Comparison of ENCODE assay signal across 24 cellular contexts in the genomic region with DNA sequence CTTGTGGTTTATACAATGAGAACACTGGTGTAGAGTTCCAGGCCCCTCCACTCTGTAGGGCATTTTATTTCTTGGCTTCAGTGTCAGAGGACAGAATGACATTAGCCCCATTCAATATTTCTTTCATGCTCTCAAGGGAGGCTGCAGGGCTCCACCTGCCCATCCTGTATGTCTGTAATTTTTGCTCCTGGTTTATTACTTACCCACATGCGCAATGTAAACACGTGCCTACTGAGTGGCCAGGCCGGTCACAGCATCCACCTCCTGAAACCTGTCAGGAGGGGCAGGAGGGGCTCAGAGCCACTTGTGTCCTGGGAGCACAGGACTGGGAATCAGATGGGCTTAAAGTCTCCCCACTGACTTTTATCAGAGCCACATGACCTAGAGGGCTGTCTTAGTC.
DNase-seq lines count a peak whose midpoint lies in the region; TF ChIP-seq lines count a peak whose summit lies in the region.
"Had no signal": no experiment of that assay in that cellular context is flagged by ENCODE, and none has a peak within 500 bp of the region (broad histone marks: within the 10 kb centered on the region; RNA-seq: fewer than 3 reads in every experiment).

No MANE protein-coding gene starts in this region.

- H3K27ac Mint-ChIP-seq in glutamatergic neuron (ENCODE audit: unreplicated experiment): peak overlapping the region; percentile 48
- no peak overlapping the region for H3K27ac Mint-ChIP-seq in CD4-positive, alpha-beta memory T cell
- H3K27ac Mint-ChIP-seq: activated B cell treated with CpG ODN at 0.5 μM for 24 hours; activated CD4-positive, alpha-beta memory T cell treated with anti-CD3 and anti-CD28 coated beads, Interleukin-2, amount 10 ng/mL, durations not matched to agents 7 days and 5 days; activated T-cell treated with anti-CD3 and anti-CD28 coated beads, Interleukin-2, amount 50 U/mL, for 24 hours had no signal

- DNase-seq in COR-L47 (lab: John Stamatoyannopoulos, UW): peak; percentile 41
- DNase-seq in NCI-H1417 treated with DMSO at 0.1 percent for 48 hours (lab: John Stamatoyannopoulos, UW): peak; percentile 81
- peak; percentile 4 for DNase-seq in NCI-H526 treated with DMSO at 0.1 percent for 48 hours (lab: John Stamatoyannopoulos, UW)
- no peak for DNase-seq in glutamatergic neuron
- no peak for DNase-seq in 8988T
- no peak for DNase-seq in NCI-H82 (lab: John Stamatoyannopoulos, UW)
- no peak for DNase-seq in CD4-positive, alpha-beta memory T cell
- DNase-seq in HAP-1 (ENCODE audit: low spot score in 2 of 2): no peak
- DNase-seq: activated B cell treated with CpG ODN at 0.5 μM for 24 hours; activated CD4-positive, alpha-beta memory T cell treated with anti-CD3 and anti-CD28 coated beads, Interleukin-2, amount 10 ng/mL, durations not matched to agents 7 days and 5 days; activated naive CD4-positive, alpha-beta T cell treated with anti-CD3 and anti-CD28 coated beads, Interleukin-2, amount 50 U/mL, for 16 hours; activated T-cell treated with anti-CD3 and anti-CD28 coated beads, Interleukin-2, amount 50 U/mL, for 24 hours; CD4-positive, CD25-positive, alpha-beta regulatory T cell; effector memory CD4-positive, alpha-beta T cell; EL; H7; Kasumi-1; left cardiac atrium; midbrain; NCI-H1436; uterus had no signal

- H3K27ac ChIP-seq in CD4-positive, alpha-beta memory T cell (ENCODE audit: low read depth, low read length): no peak overlapping the region
- H3K27ac ChIP-seq: esophagus muscularis mucosa, uterus had no signal

- peak overlapping the region; percentile 15 for H3K4me3 Mint-ChIP-seq in glutamatergic neuron (ENCODE audit: unreplicated experiment)
- no peak overlapping the region for H3K4me3 Mint-ChIP-seq in CD4-positive, alpha-beta memory T cell
- H3K4me3 Mint-ChIP-seq: activated B cell treated with CpG ODN at 0.5 μM for 24 hours; activated CD4-positive, alpha-beta memory T cell treated with anti-CD3 and anti-CD28 coated beads, Interleukin-2, amount 10 ng/mL, durations not matched to agents 7 days and 5 days; activated T-cell treated with anti-CD3 and anti-CD28 coated beads, Interleukin-2, amount 50 U/mL, for 24 hours; CD4-positive, CD25-positive, alpha-beta regulatory T cell; neural crest cell had no signal

- H3K27me3 Mint-ChIP-seq in glutamatergic neuron (ENCODE audit: unreplicated experiment): no peaks in the 10 kb centered on the region
- H3K27me3 Mint-ChIP-seq in CD4-positive, alpha-beta memory T cell: no peaks in the 10 kb centered on the region
- H3K27me3 Mint-ChIP-seq: activated T-cell treated with anti-CD3 and anti-CD28 coated beads, Interleukin-2, amount 50 U/mL, for 24 hours; CD4-positive, CD25-positive, alpha-beta regulatory T cell had no signal

- H3K36me3 Mint-ChIP-seq in glutamatergic neuron (ENCODE audit: unreplicated experiment): no peaks in the 10 kb centered on the region
- no peaks in the 10 kb centered on the region for H3K36me3 Mint-ChIP-seq in CD4-positive, alpha-beta memory T cell
- H3K36me3 Mint-ChIP-seq: CD4-positive, CD25-positive, alpha-beta regulatory T cell had no signal

- H3K4me1 ChIP-seq in CD4-positive, alpha-beta memory T cell (ENCODE audit: insufficient read depth, low read length): peaks cover 28% of the 10 kb centered on the region
- H3K4me1 ChIP-seq in HAP-1: peaks cover 4% of the 10 kb centered on the region; the same call in 1 of the 2 replicates
- H3K4me1 ChIP-seq: uterus had no signal

- in situ Hi-C loops in HAP-1 (cut with MboI; ENCODE audit: low sequenced_read_pairs): loop anchor here (5.0 kb wide), 1 partner anchor 50 kb away; no protein-coding TSS in a partner anchor

- no peaks in the 10 kb centered on the region for H3K27me3 ChIP-seq in CD4-positive, alpha-beta memory T cell (ENCODE audit: insufficient read depth, low read length)
- no peaks in the 10 kb centered on the region for H3K27me3 ChIP-seq in HAP-1 (ENCODE audit: low read depth)
- H3K27me3 ChIP-seq: ascending aorta, esophagus muscularis mucosa, uterus had no signal

- intact Hi-C loops in CD4-positive, alpha-beta memory T cell (cut with micrococcal nuclease): no loop called here

- H3K4me1 Mint-ChIP-seq in glutamatergic neuron (ENCODE audit: low read depth, unreplicated experiment): peaks cover 28% of the 10 kb centered on the region
- H3K4me1 Mint-ChIP-seq in CD4-positive, alpha-beta memory T cell: peaks cover 11 to 21% (median 17%) of the 10 kb centered on the region in 4 donors

- TF ChIP-seq CTCF in glutamatergic neuron (IDR thresholded peaks at IDR 0.05; ENCODE audit: partially characterized antibody, unreplicated experiment): no peak

- peaks cover 3% of the 10 kb centered on the region for H3K9me3 Mint-ChIP-seq in glutamatergic neuron (ENCODE audit: unreplicated experiment)
- no peaks in the 10 kb centered on the region for H3K9me3 Mint-ChIP-seq in CD4-positive, alpha-beta memory T cell
- H3K9me3 Mint-ChIP-seq: activated B cell treated with CpG ODN at 0.5 μM for 24 hours; activated CD4-positive, alpha-beta memory T cell treated with anti-CD3 and anti-CD28 coated beads, Interleukin-2, amount 10 ng/mL, durations not matched to agents 7 days and 5 days; activated T-cell treated with anti-CD3 and anti-CD28 coated beads, Interleukin-2, amount 50 U/mL, for 24 hours; CD4-positive, CD25-positive, alpha-beta regulatory T cell; neural crest cell had no signal

- H3K9me3 ChIP-seq in CD4-positive, alpha-beta memory T cell (ENCODE audit: control insufficient read depth in 1 of 2, low read length in 2 of 2): no peaks in the 10 kb centered on the region
- no peaks in the 10 kb centered on the region for H3K9me3 ChIP-seq in HAP-1
- H3K9me3 ChIP-seq: ascending aorta, esophagus muscularis mucosa, uterus had no signal

- no peak overlapping the region for H3K4me3 ChIP-seq in CD4-positive, alpha-beta memory T cell (ENCODE audit: low read length in 2 of 2)
- H3K4me3 ChIP-seq in HAP-1: no peak overlapping the region
- H3K4me3 ChIP-seq: ascending aorta, esophagus muscularis mucosa, uterus had no signal

- POLR2A ChIA-PET in CD4-positive, alpha-beta memory T cell (lab: Charles Lee; ENCODE audit: partially characterized antibody): no interaction called here

- CTCF ChIA-PET in CD4-positive, alpha-beta memory T cell (lab: Charles Lee; ENCODE audit: partially characterized antibody): no interaction called here

- H3K36me3 ChIP-seq in CD4-positive, alpha-beta memory T cell (ENCODE audit: insufficient read depth, low read length): no peaks in the 10 kb centered on the region
- no peaks in the 10 kb centered on the region for H3K36me3 ChIP-seq in HAP-1 (replicated peaks)
- H3K36me3 ChIP-seq: ascending aorta, esophagus muscularis mucosa, uterus had no signal

Comparison
In these comparisons a context has a peak if more than half of its experiments do, and no peak if none do; other contexts are left out.
1. DNase-seq: peak in COR-L47 (single experiment), NCI-H1417 treated with DMSO at 0.1 percent for 48 hours (single experiment) and NCI-H526 treated with DMSO at 0.1 percent for 48 hours (single experiment); none in glutamatergic neuron (single experiment), 8988T (single experiment), NCI-H82 (single experiment), CD4-positive, alpha-beta memory T cell (0 of 5) and HAP-1 (0 of 2).